ENCODE assay signal across 1 cellular context in the genomic region with DNA sequence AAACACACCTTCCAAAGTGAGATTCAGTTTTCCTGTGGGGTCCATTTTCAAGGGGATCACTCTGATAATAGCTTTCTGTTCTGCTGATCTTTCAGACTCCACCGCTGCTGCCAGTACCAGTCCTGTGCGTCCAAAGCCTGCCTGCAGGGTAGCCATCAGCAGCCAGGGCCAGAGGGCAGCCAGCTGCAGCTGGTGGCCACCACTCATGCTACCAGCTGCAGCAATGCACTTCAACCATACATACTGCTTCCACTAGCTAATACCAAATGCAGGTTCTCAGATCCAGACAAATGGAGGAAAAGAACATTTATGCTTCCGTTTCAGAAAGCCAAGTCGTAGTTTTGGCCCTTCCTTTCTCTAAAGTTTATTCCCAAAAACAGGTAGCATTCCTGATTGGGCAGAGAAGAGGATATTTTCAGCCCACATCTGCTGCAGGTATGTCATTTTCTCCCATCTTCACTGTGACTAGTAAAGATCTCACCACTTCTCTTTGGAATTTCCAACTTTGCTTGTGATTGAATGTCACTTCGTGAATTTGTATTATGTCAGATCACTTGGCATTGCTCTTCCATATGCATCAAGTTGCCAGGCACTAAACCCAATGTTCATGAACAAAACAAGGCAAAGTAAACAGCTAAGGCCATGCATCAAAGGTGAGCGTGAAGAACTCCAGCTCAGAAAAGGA.
A peak's percentile ranks its signal among the peaks of the same experiment; 100 is the strongest.
TF ChIP-seq lines count a peak whose summit lies in the region.

No MANE protein-coding gene starts in this region.

TF ChIP-seq in HepG2, 621 proteins besides CTCF, POLR2A, EP300 and RAD21 (continued from another document and continues in another):
- TF ChIP-seq, protein P1, sequence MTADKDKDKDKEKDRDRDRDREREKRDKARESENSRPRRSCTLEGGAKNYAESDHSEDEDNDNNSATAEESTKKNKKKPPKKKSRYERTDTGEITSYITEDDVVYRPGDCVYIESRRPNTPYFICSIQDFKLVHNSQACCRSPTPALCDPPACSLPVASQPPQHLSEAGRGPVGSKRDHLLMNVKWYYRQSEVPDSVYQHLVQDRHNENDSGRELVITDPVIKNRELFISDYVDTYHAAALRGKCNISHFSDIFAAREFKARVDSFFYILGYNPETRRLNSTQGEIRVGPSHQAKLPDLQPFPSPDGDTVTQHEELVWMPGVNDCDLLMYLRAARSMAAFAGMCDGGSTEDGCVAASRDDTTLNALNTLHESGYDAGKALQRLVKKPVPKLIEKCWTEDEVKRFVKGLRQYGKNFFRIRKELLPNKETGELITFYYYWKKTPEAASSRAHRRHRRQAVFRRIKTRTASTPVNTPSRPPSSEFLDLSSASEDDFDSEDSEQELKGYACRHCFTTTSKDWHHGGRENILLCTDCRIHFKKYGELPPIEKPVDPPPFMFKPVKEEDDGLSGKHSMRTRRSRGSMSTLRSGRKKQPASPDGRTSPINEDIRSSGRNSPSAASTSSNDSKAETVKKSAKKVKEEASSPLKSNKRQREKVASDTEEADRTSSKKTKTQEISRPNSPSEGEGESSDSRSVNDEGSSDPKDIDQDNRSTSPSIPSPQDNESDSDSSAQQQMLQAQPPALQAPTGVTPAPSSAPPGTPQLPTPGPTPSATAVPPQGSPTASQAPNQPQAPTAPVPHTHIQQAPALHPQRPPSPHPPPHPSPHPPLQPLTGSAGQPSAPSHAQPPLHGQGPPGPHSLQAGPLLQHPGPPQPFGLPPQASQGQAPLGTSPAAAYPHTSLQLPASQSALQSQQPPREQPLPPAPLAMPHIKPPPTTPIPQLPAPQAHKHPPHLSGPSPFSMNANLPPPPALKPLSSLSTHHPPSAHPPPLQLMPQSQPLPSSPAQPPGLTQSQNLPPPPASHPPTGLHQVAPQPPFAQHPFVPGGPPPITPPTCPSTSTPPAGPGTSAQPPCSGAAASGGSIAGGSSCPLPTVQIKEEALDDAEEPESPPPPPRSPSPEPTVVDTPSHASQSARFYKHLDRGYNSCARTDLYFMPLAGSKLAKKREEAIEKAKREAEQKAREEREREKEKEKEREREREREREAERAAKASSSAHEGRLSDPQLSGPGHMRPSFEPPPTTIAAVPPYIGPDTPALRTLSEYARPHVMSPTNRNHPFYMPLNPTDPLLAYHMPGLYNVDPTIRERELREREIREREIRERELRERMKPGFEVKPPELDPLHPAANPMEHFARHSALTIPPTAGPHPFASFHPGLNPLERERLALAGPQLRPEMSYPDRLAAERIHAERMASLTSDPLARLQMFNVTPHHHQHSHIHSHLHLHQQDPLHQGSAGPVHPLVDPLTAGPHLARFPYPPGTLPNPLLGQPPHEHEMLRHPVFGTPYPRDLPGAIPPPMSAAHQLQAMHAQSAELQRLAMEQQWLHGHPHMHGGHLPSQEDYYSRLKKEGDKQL (CRISPR knock-in tag; IDR thresholded peaks at IDR 0.05; ENCODE audit: low read depth): no peak
- TF ChIP-seq ZNF225 (CRISPR knock-in tag; IDR thresholded peaks at IDR 0.05) (no peak), WIZ (CRISPR knock-in tag; IDR thresholded peaks at IDR 0.05) (no peak), YEATS2 (CRISPR knock-in tag; IDR thresholded peaks at IDR 0.05; ENCODE audit: borderline replicate concordance) (no peak), ZNF530 (CRISPR knock-in tag; IDR thresholded peaks at IDR 0.05; ENCODE audit: low read depth) (no peak), NR3C1 (CRISPR knock-in tag; IDR thresholded peaks at IDR 0.05) (no peak), NFKBIZ (CRISPR knock-in tag; IDR thresholded peaks at IDR 0.05) (peak; percentile 36; the same call in 1 of the 2 replicates), DMAP1 (CRISPR knock-in tag; IDR thresholded peaks at IDR 0.05) (peak; percentile 33; the same call in 1 of the 2 replicates), TBX2 (CRISPR knock-in tag; IDR thresholded peaks at IDR 0.05; ENCODE audit: borderline replicate concordance) (0 out of 2 replicates have a peak, but pooled peaks have one; percentile 31), ZNF850 (CRISPR knock-in tag; conservative IDR thresholded peaks at IDR 0.05) (no peak), ETV6 (CRISPR knock-in tag; conservative IDR thresholded peaks at IDR 0.05) (no peak), ZNF160 (CRISPR knock-in tag; IDR thresholded peaks at IDR 0.05) (no peak), ZNF660 (CRISPR knock-in tag; IDR thresholded peaks at IDR 0.05; ENCODE audit: borderline replicate concordance, low read depth) (no peak), ZNF678 (CRISPR knock-in tag; IDR thresholded peaks at IDR 0.05) (no peak), GLI4 (CRISPR knock-in tag; IDR thresholded peaks at IDR 0.05; ENCODE audit: borderline replicate concordance) (0 out of 2 replicates have a peak, but pooled peaks have one; percentile 22), SAP130 (CRISPR knock-in tag; IDR thresholded peaks at IDR 0.05; ENCODE audit: low read depth) (peak; percentile 76), FOXK1 (CRISPR knock-in tag; IDR thresholded peaks at IDR 0.05; ENCODE audit: borderline replicate concordance, low read depth) (0 out of 2 replicates have a peak, but pooled peaks have one; percentile 15), FOXC1 (CRISPR knock-in tag; IDR thresholded peaks at IDR 0.05; ENCODE audit: borderline replicate concordance) (no peak), ZNF670 (CRISPR knock-in tag; IDR thresholded peaks at IDR 0.05; ENCODE audit: borderline replicate concordance) (no peak), CBX5 (CRISPR knock-in tag; IDR thresholded peaks at IDR 0.05; ENCODE audit: borderline replicate concordance) (peak; percentile 67; the same call in 1 of the 2 replicates), NR2F1 (CRISPR knock-in tag; IDR thresholded peaks at IDR 0.05) (peak in 1 of 2 experiments; percentile 45; a peak in 1 of 4 replicates), ZNF124 (CRISPR knock-in tag; IDR thresholded peaks at IDR 0.05) (peak; percentile 33; the same call in 1 of the 2 replicates), REL (CRISPR knock-in tag; conservative IDR thresholded peaks at IDR 0.05) (no peak), YY1 (IDR thresholded peaks at IDR 0.05; ENCODE audit: insufficient read depth, insufficient replicate concordance, low read depth, low read length) (peak; percentile 59), HNRNPL (IDR thresholded peaks at IDR 0.05; ENCODE audit: low read depth, low read length) (peak; percentile 62; the same call in 1 of the 2 replicates), MLLT10 (CRISPR knock-in tag; IDR thresholded peaks at IDR 0.05) (peak; percentile 91), ZNF619 (CRISPR knock-in tag; IDR thresholded peaks at IDR 0.05) (no peak), TMF1 (CRISPR knock-in tag; IDR thresholded peaks at IDR 0.05; ENCODE audit: low read depth) (no peak), PCBP1 (IDR thresholded peaks at IDR 0.05; ENCODE audit: borderline replicate concordance, low read depth, low read length) (no peak), ZNF878 (CRISPR knock-in tag; IDR thresholded peaks at IDR 0.05) (peak; percentile 48; the same call in 1 of the 2 replicates), NONO (IDR thresholded peaks at IDR 0.05) (no peak), NONO (CRISPR knock-in tag; conservative IDR thresholded peaks at IDR 0.05) (no peak; the same call in 1 of the 2 replicates)
- TF ChIP-seq, protein P2, sequence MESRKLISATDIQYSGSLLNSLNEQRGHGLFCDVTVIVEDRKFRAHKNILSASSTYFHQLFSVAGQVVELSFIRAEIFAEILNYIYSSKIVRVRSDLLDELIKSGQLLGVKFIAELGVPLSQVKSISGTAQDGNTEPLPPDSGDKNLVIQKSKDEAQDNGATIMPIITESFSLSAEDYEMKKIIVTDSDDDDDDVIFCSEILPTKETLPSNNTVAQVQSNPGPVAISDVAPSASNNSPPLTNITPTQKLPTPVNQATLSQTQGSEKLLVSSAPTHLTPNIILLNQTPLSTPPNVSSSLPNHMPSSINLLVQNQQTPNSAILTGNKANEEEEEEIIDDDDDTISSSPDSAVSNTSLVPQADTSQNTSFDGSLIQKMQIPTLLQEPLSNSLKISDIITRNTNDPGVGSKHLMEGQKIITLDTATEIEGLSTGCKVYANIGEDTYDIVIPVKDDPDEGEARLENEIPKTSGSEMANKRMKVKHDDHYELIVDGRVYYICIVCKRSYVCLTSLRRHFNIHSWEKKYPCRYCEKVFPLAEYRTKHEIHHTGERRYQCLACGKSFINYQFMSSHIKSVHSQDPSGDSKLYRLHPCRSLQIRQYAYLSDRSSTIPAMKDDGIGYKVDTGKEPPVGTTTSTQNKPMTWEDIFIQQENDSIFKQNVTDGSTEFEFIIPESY (CRISPR knock-in tag; IDR thresholded peaks at IDR 0.05): no peak
- TF ChIP-seq, protein P3, sequence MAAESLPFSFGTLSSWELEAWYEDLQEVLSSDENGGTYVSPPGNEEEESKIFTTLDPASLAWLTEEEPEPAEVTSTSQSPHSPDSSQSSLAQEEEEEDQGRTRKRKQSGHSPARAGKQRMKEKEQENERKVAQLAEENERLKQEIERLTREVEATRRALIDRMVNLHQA (CRISPR knock-in tag; IDR thresholded peaks at IDR 0.05): no peak
- TF ChIP-seq, protein P4, sequence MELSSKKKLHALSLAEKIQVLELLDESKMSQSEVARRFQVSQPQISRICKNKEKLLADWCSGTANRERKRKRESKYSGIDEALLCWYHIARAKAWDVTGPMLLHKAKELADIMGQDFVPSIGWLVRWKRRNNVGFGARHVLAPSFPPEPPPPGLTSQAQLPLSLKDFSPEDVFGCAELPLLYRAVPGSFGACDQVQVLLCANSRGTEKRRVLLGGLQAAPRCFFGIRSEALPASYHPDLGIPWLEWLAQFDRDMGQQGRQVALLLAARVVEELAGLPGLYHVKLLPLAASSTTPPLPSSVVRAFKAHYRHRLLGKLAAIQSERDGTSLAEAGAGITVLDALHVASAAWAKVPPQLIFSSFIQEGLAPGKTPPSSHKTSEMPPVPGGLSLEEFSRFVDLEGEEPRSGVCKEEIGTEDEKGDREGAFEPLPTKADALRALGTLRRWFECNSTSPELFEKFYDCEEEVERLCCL (CRISPR knock-in tag; IDR thresholded peaks at IDR 0.05; ENCODE audit: borderline replicate concordance): 0 out of 2 replicates have a peak, but pooled peaks have one; percentile 75
- TF ChIP-seq, protein P5, sequence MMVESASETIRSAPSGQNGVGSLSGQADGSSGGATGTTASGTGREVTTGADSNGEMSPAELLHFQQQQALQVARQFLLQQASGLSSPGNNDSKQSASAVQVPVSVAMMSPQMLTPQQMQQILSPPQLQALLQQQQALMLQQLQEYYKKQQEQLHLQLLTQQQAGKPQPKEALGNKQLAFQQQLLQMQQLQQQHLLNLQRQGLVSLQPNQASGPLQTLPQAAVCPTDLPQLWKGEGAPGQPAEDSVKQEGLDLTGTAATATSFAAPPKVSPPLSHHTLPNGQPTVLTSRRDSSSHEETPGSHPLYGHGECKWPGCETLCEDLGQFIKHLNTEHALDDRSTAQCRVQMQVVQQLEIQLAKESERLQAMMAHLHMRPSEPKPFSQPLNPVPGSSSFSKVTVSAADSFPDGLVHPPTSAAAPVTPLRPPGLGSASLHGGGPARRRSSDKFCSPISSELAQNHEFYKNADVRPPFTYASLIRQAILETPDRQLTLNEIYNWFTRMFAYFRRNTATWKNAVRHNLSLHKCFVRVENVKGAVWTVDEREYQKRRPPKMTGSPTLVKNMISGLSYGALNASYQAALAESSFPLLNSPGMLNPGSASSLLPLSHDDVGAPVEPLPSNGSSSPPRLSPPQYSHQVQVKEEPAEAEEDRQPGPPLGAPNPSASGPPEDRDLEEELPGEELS (CRISPR knock-in tag; IDR thresholded peaks at IDR 0.05): no peak
- TF ChIP-seq, protein P6, sequence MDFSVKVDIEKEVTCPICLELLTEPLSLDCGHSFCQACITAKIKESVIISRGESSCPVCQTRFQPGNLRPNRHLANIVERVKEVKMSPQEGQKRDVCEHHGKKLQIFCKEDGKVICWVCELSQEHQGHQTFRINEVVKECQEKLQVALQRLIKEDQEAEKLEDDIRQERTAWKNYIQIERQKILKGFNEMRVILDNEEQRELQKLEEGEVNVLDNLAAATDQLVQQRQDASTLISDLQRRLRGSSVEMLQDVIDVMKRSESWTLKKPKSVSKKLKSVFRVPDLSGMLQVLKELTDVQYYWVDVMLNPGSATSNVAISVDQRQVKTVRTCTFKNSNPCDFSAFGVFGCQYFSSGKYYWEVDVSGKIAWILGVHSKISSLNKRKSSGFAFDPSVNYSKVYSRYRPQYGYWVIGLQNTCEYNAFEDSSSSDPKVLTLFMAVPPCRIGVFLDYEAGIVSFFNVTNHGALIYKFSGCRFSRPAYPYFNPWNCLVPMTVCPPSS (IDR thresholded peaks at IDR 0.05): no peak
- TF ChIP-seq, protein P7, sequence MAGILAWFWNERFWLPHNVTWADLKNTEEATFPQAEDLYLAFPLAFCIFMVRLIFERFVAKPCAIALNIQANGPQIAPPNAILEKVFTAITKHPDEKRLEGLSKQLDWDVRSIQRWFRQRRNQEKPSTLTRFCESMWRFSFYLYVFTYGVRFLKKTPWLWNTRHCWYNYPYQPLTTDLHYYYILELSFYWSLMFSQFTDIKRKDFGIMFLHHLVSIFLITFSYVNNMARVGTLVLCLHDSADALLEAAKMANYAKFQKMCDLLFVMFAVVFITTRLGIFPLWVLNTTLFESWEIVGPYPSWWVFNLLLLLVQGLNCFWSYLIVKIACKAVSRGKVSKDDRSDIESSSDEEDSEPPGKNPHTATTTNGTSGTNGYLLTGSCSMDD (CRISPR knock-in tag; IDR thresholded peaks at IDR 0.05): no peak
- TF ChIP-seq, protein P8, sequence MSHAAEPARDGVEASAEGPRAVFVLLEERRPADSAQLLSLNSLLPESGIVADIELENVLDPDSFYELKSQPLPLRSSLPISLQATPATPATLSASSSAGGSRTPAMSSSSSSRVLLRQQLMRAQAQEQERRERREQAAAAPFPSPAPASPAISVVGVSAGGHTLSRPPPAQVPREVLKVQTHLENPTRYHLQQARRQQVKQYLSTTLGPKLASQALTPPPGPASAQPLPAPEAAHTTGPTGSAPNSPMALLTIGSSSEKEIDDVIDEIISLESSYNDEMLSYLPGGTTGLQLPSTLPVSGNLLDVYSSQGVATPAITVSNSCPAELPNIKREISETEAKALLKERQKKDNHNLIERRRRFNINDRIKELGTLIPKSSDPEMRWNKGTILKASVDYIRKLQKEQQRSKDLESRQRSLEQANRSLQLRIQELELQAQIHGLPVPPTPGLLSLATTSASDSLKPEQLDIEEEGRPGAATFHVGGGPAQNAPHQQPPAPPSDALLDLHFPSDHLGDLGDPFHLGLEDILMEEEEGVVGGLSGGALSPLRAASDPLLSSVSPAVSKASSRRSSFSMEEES (CRISPR knock-in tag; IDR thresholded peaks at IDR 0.05): no peak
- TF ChIP-seq, protein P9, sequence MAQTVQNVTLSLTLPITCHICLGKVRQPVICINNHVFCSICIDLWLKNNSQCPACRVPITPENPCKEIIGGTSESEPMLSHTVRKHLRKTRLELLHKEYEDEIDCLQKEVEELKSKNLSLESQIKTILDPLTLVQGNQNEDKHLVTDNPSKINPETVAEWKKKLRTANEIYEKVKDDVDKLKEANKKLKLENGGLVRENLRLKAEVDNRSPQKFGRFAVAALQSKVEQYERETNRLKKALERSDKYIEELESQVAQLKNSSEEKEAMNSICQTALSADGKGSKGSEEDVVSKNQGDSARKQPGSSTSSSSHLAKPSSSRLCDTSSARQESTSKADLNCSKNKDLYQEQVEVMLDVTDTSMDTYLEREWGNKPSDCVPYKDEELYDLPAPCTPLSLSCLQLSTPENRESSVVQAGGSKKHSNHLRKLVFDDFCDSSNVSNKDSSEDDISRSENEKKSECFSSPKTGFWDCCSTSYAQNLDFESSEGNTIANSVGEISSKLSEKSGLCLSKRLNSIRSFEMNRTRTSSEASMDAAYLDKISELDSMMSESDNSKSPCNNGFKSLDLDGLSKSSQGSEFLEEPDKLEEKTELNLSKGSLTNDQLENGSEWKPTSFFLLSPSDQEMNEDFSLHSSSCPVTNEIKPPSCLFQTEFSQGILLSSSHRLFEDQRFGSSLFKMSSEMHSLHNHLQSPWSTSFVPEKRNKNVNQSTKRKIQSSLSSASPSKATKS (CRISPR knock-in tag; IDR thresholded peaks at IDR 0.05): no peak
